ENCODE assay signal across 27 cellular contexts in genomic region chr3:160567774-160568173, GRCh38.
"Had no signal": no experiment of that assay in that cellular context is flagged by ENCODE, and none has a peak within 500 bp of the region (broad histone marks: within the 10 kb centered on the region; RNA-seq: fewer than 3 reads in every experiment).

No MANE protein-coding gene starts in this region.

- H3K4me3 Mint-ChIP-seq: activated CD8-positive, alpha-beta T cell treated with anti-CD3 and anti-CD28 coated beads, Interleukin-2, amount 10 ng/mL, durations not matched to agents 7 days and 5 days; activated naive CD4-positive, alpha-beta T cell treated with anti-CD3 and anti-CD28 coated beads for 36 hours; T-helper 17 cell had no signal

- H3K27me3 Mint-ChIP-seq: activated naive CD8-positive, alpha-beta T cell; activated T-helper 17 cell treated with anti-CD3 and anti-CD28 coated beads, Interleukin-2, amount 50 U/mL, for 72 hours; T-helper 17 cell had no signal

- H3K9ac ChIP-seq: SK-N-SH had no signal

- FAIRE-seq: K562, RCC 7860 had no signal

- ATAC-seq: activated CD8-positive, alpha-beta T cell treated with anti-CD3 and anti-CD28 coated beads, Interleukin-2, amount 10 ng/mL, durations not matched to agents 7 days and 5 days; activated T-cell treated with anti-CD3 and anti-CD28 coated beads, Interleukin-2, amount 50 U/mL, for 4 hours; activated T-helper 17 cell treated with anti-CD3 and anti-CD28 coated beads, Interleukin-2, amount 50 U/mL, for 72 hours; K562; T-helper 17 cell; WTC11 had no signal

- DNase-seq: activated CD4-positive, alpha-beta T cell treated with anti-CD3 and anti-CD28 coated beads for 48 hours; activated CD4-positive, alpha-beta T cell treated with anti-CD3 and anti-CD28 coated beads, Interleukin-2, amount 50 U/mL, for 4 hours; activated CD4-positive, CD25-positive, alpha-beta regulatory T cell treated with anti-CD3 and anti-CD28 coated beads, Interleukin-2, amount 50 U/mL, for 72 hours; activated CD8-positive, alpha-beta memory T cell treated with anti-CD3 and anti-CD28 coated beads, Interleukin-2, amount 50 U/mL, for 48 hours; activated CD8-positive, alpha-beta T cell treated with anti-CD3 and anti-CD28 coated beads, Interleukin-2, amount 10 ng/mL, durations not matched to agents 7 days and 5 days; activated gamma-delta T cell; activated naive CD4-positive, alpha-beta T cell treated with anti-CD3 and anti-CD28 coated beads for 36 hours; activated T-cell treated with anti-CD3 and anti-CD28 coated beads, Interleukin-2, amount 50 U/mL, for 4 hours; brain microvascular endothelial cell; cerebellar nuclear complex; Kasumi-1; NCI-H1048; NCI-H146; NCI-H187 treated with DMSO at 0.1 percent for 48 hours; NCI-H2081 treated with DMSO at 0.1 percent for 48 hours; NCI-H446; NCI-H524; SJCRH30; SK-N-SH; SW 1271; T-helper 17 cell; T-helper 9 cell had no signal

- H3K27ac Mint-ChIP-seq: activated CD8-positive, alpha-beta T cell treated with anti-CD3 and anti-CD28 coated beads, Interleukin-2, amount 10 ng/mL, durations not matched to agents 7 days and 5 days; activated naive CD4-positive, alpha-beta T cell treated with anti-CD3 and anti-CD28 coated beads for 36 hours; activated T-helper 17 cell treated with anti-CD3 and anti-CD28 coated beads, Interleukin-2, amount 50 U/mL, for 72 hours; T-helper 17 cell; WTC11 had no signal

- H3K9me3 Mint-ChIP-seq: activated T-helper 17 cell treated with anti-CD3 and anti-CD28 coated beads, Interleukin-2, amount 50 U/mL, for 72 hours had no signal

- H3K9me3 ChIP-seq: SJCRH30, SK-N-SH had no signal

- H3K27me3 ChIP-seq: brain microvascular endothelial cell, SJCRH30 had no signal

- H3K27ac ChIP-seq: SJCRH30 had no signal
